8 cellular contexts compared by ENCODE assay signal in the genomic region with DNA sequence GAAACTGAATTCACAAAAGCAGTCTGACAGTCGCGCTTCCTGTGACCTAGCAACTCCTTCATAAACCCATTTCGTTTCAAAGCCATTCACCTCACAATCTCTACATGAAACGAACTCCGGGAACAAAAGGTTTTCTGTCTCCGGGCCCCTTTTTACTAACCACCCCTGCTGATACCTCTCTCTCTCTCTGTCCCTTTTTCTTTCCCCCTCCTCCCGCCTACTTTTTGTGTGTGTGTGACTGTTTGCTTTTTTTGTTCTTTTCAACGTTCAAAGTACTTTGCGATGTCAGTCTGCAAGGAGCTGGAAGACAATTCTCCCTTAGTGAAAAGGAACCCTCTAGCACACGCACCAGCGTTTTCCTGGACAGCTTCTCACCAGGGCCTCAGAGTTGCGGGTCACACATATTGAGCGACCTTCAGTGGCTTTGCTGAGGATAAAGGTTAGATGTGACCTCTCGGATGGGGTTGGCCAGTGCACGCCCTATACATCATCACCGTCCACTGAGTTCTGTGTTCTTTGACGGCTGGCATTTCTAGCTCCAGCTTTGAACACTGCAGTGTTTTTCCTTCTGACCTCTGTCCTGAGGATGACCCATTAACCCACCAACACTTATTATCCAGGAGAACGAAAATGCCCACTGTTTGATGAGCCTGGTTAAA. TPM values are rescaled to one million over a fixed set of nuclear protein-coding genes. Genes with fewer than 3 reads are reported as not detected.
A peak's percentile ranks its signal among the peaks of the same experiment; 100 is the strongest.
DNase-seq lines count a peak whose midpoint lies in the region; ATAC-seq, FAIRE-seq and TF ChIP-seq lines count a peak whose summit lies in the region.

No MANE protein-coding gene starts in this region.

- H3K36me3 ChIP-seq in iPS-20b (ENCODE audit: insufficient read depth, low read depth, low read length) = no peaks in the 10 kb centered on the region

- H3K9ac ChIP-seq in iPS-20b (ENCODE audit: low read depth, low read length) = peak overlapping the region; percentile 66; the same call in 1 of the 2 replicates

- TF ChIP-seq EP300 in A549 (IDR thresholded peaks at IDR 0.05) = no peak

- TF ChIP-seq CTCF in A549 (IDR thresholded peaks at IDR 0.05) (no peak), GM10248 (IDR thresholded peaks at IDR 0.05; ENCODE audit: control extremely low read depth, extremely low read depth, low read depth, missing control alignments) (no peak)

- peaks cover 4% of the 10 kb centered on the region; the same call in 1 of the 2 replicates for H3K27me3 ChIP-seq in iPS-20b (ENCODE audit: insufficient read depth, low read length)

- H3K27ac ChIP-seq in A549 (peak overlapping the region; percentile 65 to 91), iPS-20b (ENCODE audit: low read length) (no peak overlapping the region)

- no peaks in the 10 kb centered on the region for H3K9me3 Mint-ChIP-seq in activated naive CD8-positive, alpha-beta T cell treated with anti-CD3 and anti-CD28 coated beads, Interleukin-2, amount 50 U/mL, for 24 hours

- CTCF ChIA-PET in A549 (lab: Yijun Ruan, JAX) = interaction anchor here (1.2 to 1.3 kb wide), 3 partner anchors 260 to 265 kb away, joined by 3 to 9 read pairs (median 3); no protein-coding TSS in a partner anchor
- CTCF ChIA-PET in GM10248 (lab: Yijun Ruan, JAX) = interaction anchor here (1.7 to 8.6 kb wide), 6 partner anchors 11 to 263 kb away, joined by 4 to 42 read pairs (median 18); no protein-coding TSS in a partner anchor

- no peak for FAIRE-seq in A549 (lab: Jason Lieb, UNC)

- WGBS in A549 (ENCODE audit: missing lambda C conversion rate) = 30% methylated on average over 16 of the region's 18 CpGs

- H3K4me1 ChIP-seq in A549 (peaks cover 21% of the 10 kb centered on the region), iPS-20b (ENCODE audit: insufficient read depth, low read length) (peaks cover 12% of the 10 kb centered on the region)

- TF ChIP-seq RAD21 in A549 (conservative IDR thresholded peaks at IDR 0.05 in 1 of 2, IDR thresholded peaks at IDR 0.05 in 1 of 2) = no peak

- H3K36me3 Mint-ChIP-seq in activated naive CD8-positive, alpha-beta T cell treated with anti-CD3 and anti-CD28 coated beads, Interleukin-2, amount 50 U/mL, for 24 hours (ENCODE audit: low read depth) = peaks cover 9% of the 10 kb centered on the region

- H3K9me3 ChIP-seq in A549 (no peaks in the 10 kb centered on the region), iPS-20b (ENCODE audit: insufficient read depth, low read depth, low read length) (no peaks in the 10 kb centered on the region)

- no peaks in the 10 kb centered on the region for H3K27me3 Mint-ChIP-seq in activated naive CD8-positive, alpha-beta T cell treated with anti-CD3 and anti-CD28 coated beads, Interleukin-2, amount 50 U/mL, for 24 hours

- peak overlapping the region; percentile 86 for H3K4me3 Mint-ChIP-seq in activated naive CD8-positive, alpha-beta T cell treated with anti-CD3 and anti-CD28 coated beads, Interleukin-2, amount 50 U/mL, for 24 hours

- POLR2A ChIA-PET in A549 (lab: Yijun Ruan, JAX) (interaction anchor here (0.6 to 3.6 kb wide), 11 partner anchors 10 to 200 kb away, joined by 3 to 34 read pairs (median 3); no protein-coding TSS in a partner anchor), GM10248 (lab: Yijun Ruan, JAX) (interaction anchor here (0.6 to 1.3 kb wide), 9 partner anchors 10 to 282 kb away, joined by 3 to 7 read pairs (median 3); no protein-coding TSS in a partner anchor)

- TF ChIP-seq POLR2A in A549 (IDR thresholded peaks at IDR 0.05; ENCODE audit: low read length) (no peak), GM18505 (IDR thresholded peaks at IDR 0.05; ENCODE audit: borderline replicate concordance, extremely low read depth, insufficient read depth, insufficient read length) (no peak)

- H3K4me3 ChIP-seq in A549 (peak overlapping the region; percentile 65), iPS-20b (ENCODE audit: low read length) (peak overlapping the region; percentile 85)

- ATAC-seq in A549 = 0 out of 6 replicates have a peak, but pooled peaks of 1 of the 2 experiments have one; percentile 8
- ATAC-seq in GM18505 (IDR thresholded peaks at IDR 0.05; ENCODE audit: unreplicated experiment) = peak; percentile 14
- peak; percentile 3 for ATAC-seq in activated naive CD8-positive, alpha-beta T cell treated with anti-CD3 and anti-CD28 coated beads, Interleukin-2, amount 50 U/mL, for 24 hours
- ATAC-seq in stimulated activated naive CD8-positive, alpha-beta T cell treated with anti-CD3 and anti-CD28 coated beads, Interleukin-15, Interleukin-2, amounts not matched to agents 100 U/mL and 50 U/mL, for 24 hours = no peak

- peak overlapping the region; percentile 90 for H3K27ac Mint-ChIP-seq in activated naive CD8-positive, alpha-beta T cell treated with anti-CD3 and anti-CD28 coated beads, Interleukin-2, amount 50 U/mL, for 24 hours

- no peak for DNase-seq in A549 (ENCODE audit: low read depth in 1 of 2, low spot score in 1 of 2)
- peak; percentile 15 for DNase-seq in LoVo (ENCODE audit: low spot score)
- DNase-seq in activated naive CD8-positive, alpha-beta T cell treated with anti-CD3 and anti-CD28 coated beads, Interleukin-2, amount 50 U/mL, for 24 hours = peak; percentile 12
- DNase-seq in stimulated activated naive CD8-positive, alpha-beta T cell treated with anti-CD3 and anti-CD28 coated beads, Interleukin-15, Interleukin-2, amounts not matched to agents 100 U/mL and 50 U/mL, for 24 hours = peak; percentile 9
- no peak for DNase-seq in GM10248 (ENCODE audit: extremely low spot score)
- DNase-seq in NCI-H1694 (lab: John Stamatoyannopoulos, UW) = no peak

- peak overlapping the region; percentile 77 for H3K4me2 ChIP-seq in A549

- H3K4me1 Mint-ChIP-seq in activated naive CD8-positive, alpha-beta T cell treated with anti-CD3 and anti-CD28 coated beads, Interleukin-2, amount 50 U/mL, for 24 hours = peaks cover 67% of the 10 kb centered on the region

TF ChIP-seq in A549, 52 proteins besides CTCF, POLR2A, EP300 and RAD21:
- TF ChIP-seq ZSCAN20 (CRISPR knock-in tag; IDR thresholded peaks at IDR 0.05) (no peak), CBX8 (IDR thresholded peaks at IDR 0.05) (no peak), CHD4 (IDR thresholded peaks at IDR 0.05; ENCODE audit: borderline replicate concordance) (no peak)

RNA-seq across cellular contexts. Expression of a gene that starts 0.6 kb away (rescaled TPM):
- polyA plus RNA-seq in A549 (2011; rRNA removed) (79.6 and 82.5 TPM in 2 replicates), A549 (2017; fragmentation: RNase III; extraction: RNeasy Plus Mini Kit Qiagen cat#74134 plus additional on column Dnase treatment) (43.6 to 47.9 TPM (median 46.7 TPM) in 3 replicates)
- polyA plus RNA-seq in A549 (2012; cell fraction: cytosol; rRNA removed) = 58.4 and 71.1 TPM in 2 replicates
- polyA plus RNA-seq in A549 (2012; cell fraction: nucleus; rRNA removed) = 106 and 118 TPM in 2 replicates
- 212 and 221 TPM in 2 replicates for polyA minus RNA-seq in A549 (2011; rRNA and poly(A)+ RNA removed)

Comparison
In these comparisons a context has a peak if more than half of its experiments do, and no peak if none do; other contexts are left out.
1. DNase-seq: peak in LoVo (single experiment), activated naive CD8-positive, alpha-beta T cell treated with anti-CD3 and anti-CD28 coated beads, Interleukin-2, amount 50 U/mL, for 24 hours (single experiment) and stimulated activated naive CD8-positive, alpha-beta T cell treated with anti-CD3 and anti-CD28 coated beads, Interleukin-15, Interleukin-2, amounts not matched to agents 100 U/mL and 50 U/mL, for 24 hours (single experiment); none in A549 (0 of 2), GM10248 (single experiment) and NCI-H1694 (single experiment).